ENCODE assay signal across 8 cellular contexts in the genomic region with DNA sequence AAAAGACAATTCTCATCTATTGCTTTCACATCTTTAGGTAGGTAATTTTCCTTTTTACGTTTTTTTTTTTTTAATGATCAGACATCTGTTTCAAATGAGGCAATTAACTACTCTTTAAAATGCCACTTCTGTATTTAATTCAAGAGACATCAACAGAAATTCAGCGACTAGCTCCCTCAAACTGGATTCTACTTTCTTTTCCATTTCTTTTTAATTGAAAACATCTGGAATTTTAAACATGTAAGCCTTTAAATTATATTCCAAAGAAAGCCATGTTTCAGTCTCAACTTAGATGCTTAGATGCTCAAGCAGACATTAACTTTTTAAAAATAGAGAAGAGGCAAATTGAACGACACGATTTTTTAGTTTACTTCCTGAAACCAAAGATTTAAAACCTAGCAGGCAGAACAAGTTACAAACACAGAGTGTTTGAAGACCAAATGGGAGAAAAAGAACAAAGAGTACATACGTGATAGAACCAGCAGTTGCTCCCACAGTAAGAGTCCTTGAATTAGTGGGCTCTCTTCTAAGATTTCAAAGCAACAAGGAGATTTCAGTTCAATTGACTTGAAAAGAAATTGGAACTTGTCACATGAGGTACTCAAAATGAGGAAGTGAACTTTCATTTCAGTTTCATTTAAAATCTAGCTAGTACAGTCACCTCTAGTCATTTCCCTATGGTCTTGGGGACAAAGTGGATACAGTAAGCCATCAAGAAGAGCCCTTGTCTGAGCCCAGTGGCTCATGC. TPM values are rescaled to one million over a fixed set of nuclear protein-coding genes. Genes with fewer than 3 reads are reported as not detected.
DNase-seq lines count a peak whose midpoint lies in the region; ATAC-seq and TF ChIP-seq lines count a peak whose summit lies in the region.

TSS of gene CTSS (minus strand) at position 550 of the 748 bp plus-strand sequence. CDS start 1,015 bp downstream, outside the sequence.

- CTCF ChIA-PET in IMR-90 (lab: Yijun Ruan, JAX): interaction anchor here (0.6 kb wide), 1 partner anchor 16 kb away, joined by 3 read pairs; no protein-coding TSS in a partner anchor
- CTCF ChIA-PET in activated CD8-positive, alpha-beta T cell treated with anti-CD3 and anti-CD28 coated beads for 36 hours (lab: Charles Lee): interaction anchor here (1.0 to 2.6 kb wide), 6 partner anchors 9 to 216 kb away, joined by 3 to 10 read pairs (median 4); partner anchors contain the start of gene ANXA9

- H4K91ac ChIP-seq in IMR-90 (ENCODE audit: insufficient read depth, low read depth, low read length): 0 out of 2 replicates have a peak within 1 kb of the TSS, but pooled peaks have one; percentile 5

- no peaks in the 10 kb centered on the region for H3K9me3 Mint-ChIP-seq in activated CD8-positive, alpha-beta T cell treated with anti-CD3 and anti-CD28 coated beads for 36 hours

- H3K18ac ChIP-seq in IMR-90 (ENCODE audit: low read depth, low read length): peak within 1 kb of the TSS; percentile 99

- H3K4ac ChIP-seq in IMR-90 (ENCODE audit: low read depth, low read length): peak within 1 kb of the TSS; percentile 70; the same call in 1 of the 2 replicates

- H3K4me1 ChIP-seq in IMR-90 (ENCODE audit: control insufficient read depth, insufficient read depth, low read length): peaks cover 11% of the 10 kb centered on the region
- H3K4me1 ChIP-seq in heart right ventricle: peaks cover 0 to 49% (median 0%) of the 10 kb centered on the region in 9 donors

- H3K27ac Mint-ChIP-seq in activated CD8-positive, alpha-beta T cell treated with anti-CD3 and anti-CD28 coated beads for 36 hours: peak within 1 kb of the TSS; percentile 95

- H2AK5ac ChIP-seq in IMR-90 (ENCODE audit: low read depth, low read length): peak within 1 kb of the TSS; percentile 57; the same call in 1 of the 2 replicates

- peak within 1 kb of the TSS; percentile 61; the same call in 1 of the 2 replicates for H2BK120ac ChIP-seq in IMR-90 (ENCODE audit: low read depth, low read length)

- no peak within 1 kb of the TSS for H2AFZ ChIP-seq in IMR-90 (replicated peaks; ENCODE audit: low read length, poor library complexity)

- dilution Hi-C loops in IMR-90 (cut with HindIII; ENCODE audit: low sequenced_read_pairs, unreplicated experiment): no loop called here

- intact Hi-C loops in IMR-90 (cut with micrococcal nuclease) (no loop called here), heart right ventricle (cut with DNase I) (no loop called here)
- intact Hi-C loops in activated CD8-positive, alpha-beta T cell treated with anti-CD3 and anti-CD28 coated beads for 36 hours (cut with micrococcal nuclease): loop anchor here (10.0 kb wide), 1 partner anchor 49 kb away; no protein-coding TSS in a partner anchor

- H3K9ac ChIP-seq in IMR-90 (ENCODE audit: low read depth, low read length): no peak within 1 kb of the TSS

- POLR2A ChIA-PET in IMR-90 (lab: Charles Lee; ENCODE audit: unreplicated experiment): no interaction called here
- POLR2A ChIA-PET in activated CD8-positive, alpha-beta T cell treated with anti-CD3 and anti-CD28 coated beads for 36 hours (lab: Charles Lee): no interaction called here

- peak within 1 kb of the TSS; percentile 51 for H3K14ac ChIP-seq in IMR-90 (replicated peaks; ENCODE audit: low read depth, low read length)

- H3K4me1 Mint-ChIP-seq in activated CD8-positive, alpha-beta T cell treated with anti-CD3 and anti-CD28 coated beads for 36 hours (ENCODE audit: low read depth): peaks cover 34% of the 10 kb centered on the region

- H3K27me3 ChIP-seq in IMR-90 (ENCODE audit: control insufficient read depth, insufficient read depth, low read length) (no peaks in the 10 kb centered on the region), heart right ventricle (no peaks in the 10 kb centered on the region)

- H3K36me3 ChIP-seq in IMR-90 (ENCODE audit: control insufficient read depth, insufficient read depth, low read length): no peaks in the 10 kb centered on the region
- H3K36me3 ChIP-seq in heart right ventricle: peaks cover 0 to 17% (median 0%) of the 10 kb centered on the region in 9 donors

- H3K79me1 ChIP-seq in IMR-90 (ENCODE audit: low read depth in 1 of 2, low read length in 2 of 2): no peaks in the 10 kb centered on the region

- H2BK20ac ChIP-seq in IMR-90 (ENCODE audit: low read depth, low read length): peak within 1 kb of the TSS; percentile 60

- peak within 1 kb of the TSS; percentile 64 for H2BK5ac ChIP-seq in IMR-90 (ENCODE audit: low read depth, low read length, poor library complexity, severe bottlenecking)

- in situ Hi-C loops in IMR-90 (cut with MboI; ENCODE audit: low sequenced_read_pairs): no loop called here

- H4K20me1 ChIP-seq in IMR-90 (ENCODE audit: insufficient read depth, low read length): no peaks in the 10 kb centered on the region; the same call in 1 of the 2 replicates

- TF ChIP-seq POLR2A in IMR-90 (IDR thresholded peaks at IDR 0.05; ENCODE audit: low read depth, low read length): no peak

- peak; percentile 84 for ATAC-seq in GM21447 (IDR thresholded peaks at IDR 0.05; ENCODE audit: unreplicated experiment)
- no peak for ATAC-seq in IMR-90 (ENCODE audit: low read depth)
- ATAC-seq in activated CD8-positive, alpha-beta T cell treated with anti-CD3 and anti-CD28 coated beads for 36 hours: peak; percentile 91
- ATAC-seq in heart right ventricle: peak in 6 of 8 donors; percentile 53 to 68 (median 56)

- TF ChIP-seq RAD21 in IMR-90 (IDR thresholded peaks at IDR 0.05; ENCODE audit: low read length): no peak

- H3K4me3 ChIP-seq in IMR-90 (ENCODE audit: insufficient read depth, low read depth, low read length): no peak within 1 kb of the TSS
- peak within 1 kb of the TSS in 9 of 10 donors; percentile 1 to 59 (median 43) for H3K4me3 ChIP-seq in heart right ventricle

- BruUV-seq in IMR-90 (replicated peaks; lab: Mats Ljungman, UMichigan): no TSS peak

- peak within 1 kb of the TSS; percentile 22; the same call in 1 of the 2 replicates for H3K23ac ChIP-seq in IMR-90 (ENCODE audit: low read depth, low read length)

- peak within 1 kb of the TSS; percentile 90 for H3K4me3 Mint-ChIP-seq in activated CD8-positive, alpha-beta T cell treated with anti-CD3 and anti-CD28 coated beads for 36 hours

- WGBS in IMR-90 (ENCODE audit: extremely low coverage in 2 of 2, insufficient read length in 1 of 2), 2 experiments: 57% methylated on average over 1 of the region's 5 CpGs; no CpG with 5 or more reads in 1 of the 2 experiments
- 32 to 57% methylated on average over 5 of the region's 5 CpGs for WGBS in heart right ventricle, 2 donors

- H3K9me1 ChIP-seq in IMR-90 (ENCODE audit: insufficient read depth, low read length): no peaks in the 10 kb centered on the region; the same call in 1 of the 2 replicates

- peaks cover 19% of the 10 kb centered on the region for H3K36me3 Mint-ChIP-seq in activated CD8-positive, alpha-beta T cell treated with anti-CD3 and anti-CD28 coated beads for 36 hours (ENCODE audit: low read depth)

- H3K4me2 ChIP-seq in IMR-90 (ENCODE audit: low read depth, low read length): peak within 1 kb of the TSS; percentile 72

- peak; percentile 50 for DNase-seq in ELR (ENCODE audit: low read depth)
- DNase-seq in IMR-90: peak; percentile 11
- no peak for DNase-seq in activated CD8-positive, alpha-beta T cell treated with anti-CD3 and anti-CD28 coated beads for 36 hours
- DNase-seq in heart right ventricle: no peak
- DNase-seq in smooth muscle cell of the brain vasculature (ENCODE audit: low read depth, low spot score): peak; percentile 2
- DNase-seq in stimulated activated CD4-positive, alpha-beta T cell treated with anti-CD3 and anti-CD28 coated beads, Interleukin-4, amount 100 ng/mL, for 4 hours: no peak
- DNase-seq in activated CD8-positive, alpha-beta memory T cell treated with anti-CD3 and anti-CD28 coated beads, Interleukin-2, amount 50 U/mL, for 4 hours: no peak

- H3K27me3 Mint-ChIP-seq in activated CD8-positive, alpha-beta T cell treated with anti-CD3 and anti-CD28 coated beads for 36 hours: no peaks in the 10 kb centered on the region

- H3K9me3 ChIP-seq in IMR-90 (ENCODE audit: control insufficient read depth, insufficient read depth, low read length): peaks cover 3% of the 10 kb centered on the region
- peaks cover 0 to 5% (median 0%) of the 10 kb centered on the region in 11 donors for H3K9me3 ChIP-seq in heart right ventricle

- H3K27ac ChIP-seq in IMR-90 (ENCODE audit: insufficient read depth, low read length): no peak within 1 kb of the TSS; the same call in 1 of the 2 replicates
- peak within 1 kb of the TSS in 8 of 10 donors; percentile 34 to 93 (median 57) for H3K27ac ChIP-seq in heart right ventricle

- peak within 1 kb of the TSS; percentile 22 to 61; a peak in 3 of 4 replicates for H4K8ac ChIP-seq in IMR-90 (ENCODE audit: low read depth in 2 of 2, low read length in 2 of 2)

- TF ChIP-seq CTCF in IMR-90 (conservative IDR thresholded peaks at IDR 0.05; ENCODE audit: low read depth, low read length) (no peak), heart right ventricle (IDR thresholded peaks at IDR 0.05) (no peak)
- TF ChIP-seq CTCF in activated CD8-positive, alpha-beta T cell treated with anti-CD3 and anti-CD28 coated beads for 36 hours (IDR thresholded peaks at IDR 0.05): no peak

- H2AK9ac ChIP-seq in IMR-90 (replicated peaks; ENCODE audit: low read depth, low read length, poor library complexity): no peak within 1 kb of the TSS

- peak within 1 kb of the TSS; percentile 15; the same call in 1 of the 3 replicates for H2BK15ac ChIP-seq in IMR-90 (ENCODE audit: low read depth, low read length)

- peak within 1 kb of the TSS; percentile 89 for H4K5ac ChIP-seq in IMR-90 (ENCODE audit: low read depth, low read length)

- H3K56ac ChIP-seq in IMR-90 (ENCODE audit: extremely low read depth, insufficient read depth, low read length): peak within 1 kb of the TSS; percentile 13; the same call in 1 of the 2 replicates

TF ChIP-seq in IMR-90, 13 proteins besides CTCF, POLR2A, EP300 and RAD21 (continues in another document):
- TF ChIP-seq BHLHE40 (IDR thresholded peaks at IDR 0.05; ENCODE audit: low read depth, low read length) (no peak), ELK1 (IDR thresholded peaks at IDR 0.05; ENCODE audit: borderline replicate concordance, low read depth, low read length) (no peak)

RNA-seq across cellular contexts. Expression of gene CTSS, which starts in this region (rescaled TPM):
- total RNA-seq in IMR-90 (2012; rRNA removed) (0.18 and 0.56 TPM in 2 replicates), heart right ventricle (100 to 1,000 TPM in 1 of 10 donors, 10 to 100 TPM in 9; 11.9 to 201 (median 18.2) TPM)
- polyA plus RNA-seq in IMR-90 (2012; rRNA removed) (0.47 and 0.48 TPM in 2 replicates), heart right ventricle (1 to 10 TPM; 6.5 to 8.7 TPM)
- 0.11 and 0.39 TPM in 2 replicates for polyA plus RNA-seq in IMR-90 (2012; cell fraction: cytosol; rRNA removed)
- polyA plus RNA-seq in IMR-90 (2012; cell fraction: nucleus; rRNA removed; ENCODE audit: low replicate concordance): 0.97 TPM in 1 of 2 replicates, not detected in the other
- 10 to 100 TPM; 36.7 to 38.4 TPM for total RNA-seq in activated CD8-positive, alpha-beta T cell treated with anti-CD3 and anti-CD28 coated beads for 36 hours

Comparison
In these comparisons a context has a peak if more than half of its experiments do, and no peak if none do; other contexts are left out.
1. Peak in DNase-seq and H3K4me2 ChIP-seq in IMR-90; RNA of the gene not detected or under 1 TPM.
2. DNase-seq: peak in ELR (single experiment) and smooth muscle cell of the brain vasculature (single experiment); none in activated CD8-positive, alpha-beta T cell treated with anti-CD3 and anti-CD28 coated beads for 36 hours (single experiment), heart right ventricle (0 of 2), stimulated activated CD4-positive, alpha-beta T cell treated with anti-CD3 and anti-CD28 coated beads, Interleukin-4, amount 100 ng/mL, for 4 hours (0 of 2) and activated CD8-positive, alpha-beta memory T cell treated with anti-CD3 and anti-CD28 coated beads, Interleukin-2, amount 50 U/mL, for 4 hours (single experiment).